Comparison of ENCODE assay signal across 1 cellular context in genomic region chr11:46391578-46392420, GRCh38.
TF ChIP-seq lines count a peak whose summit lies in the region.

CHRM4 (minus strand) TSS chr11:46391776; CDS start chr11:46386557, 5,219 bp downstream.

TF ChIP-seq in K562, 482 proteins besides CTCF, POLR2A, EP300 and RAD21 (continued from another document):
- TF ChIP-seq, protein P1, sequence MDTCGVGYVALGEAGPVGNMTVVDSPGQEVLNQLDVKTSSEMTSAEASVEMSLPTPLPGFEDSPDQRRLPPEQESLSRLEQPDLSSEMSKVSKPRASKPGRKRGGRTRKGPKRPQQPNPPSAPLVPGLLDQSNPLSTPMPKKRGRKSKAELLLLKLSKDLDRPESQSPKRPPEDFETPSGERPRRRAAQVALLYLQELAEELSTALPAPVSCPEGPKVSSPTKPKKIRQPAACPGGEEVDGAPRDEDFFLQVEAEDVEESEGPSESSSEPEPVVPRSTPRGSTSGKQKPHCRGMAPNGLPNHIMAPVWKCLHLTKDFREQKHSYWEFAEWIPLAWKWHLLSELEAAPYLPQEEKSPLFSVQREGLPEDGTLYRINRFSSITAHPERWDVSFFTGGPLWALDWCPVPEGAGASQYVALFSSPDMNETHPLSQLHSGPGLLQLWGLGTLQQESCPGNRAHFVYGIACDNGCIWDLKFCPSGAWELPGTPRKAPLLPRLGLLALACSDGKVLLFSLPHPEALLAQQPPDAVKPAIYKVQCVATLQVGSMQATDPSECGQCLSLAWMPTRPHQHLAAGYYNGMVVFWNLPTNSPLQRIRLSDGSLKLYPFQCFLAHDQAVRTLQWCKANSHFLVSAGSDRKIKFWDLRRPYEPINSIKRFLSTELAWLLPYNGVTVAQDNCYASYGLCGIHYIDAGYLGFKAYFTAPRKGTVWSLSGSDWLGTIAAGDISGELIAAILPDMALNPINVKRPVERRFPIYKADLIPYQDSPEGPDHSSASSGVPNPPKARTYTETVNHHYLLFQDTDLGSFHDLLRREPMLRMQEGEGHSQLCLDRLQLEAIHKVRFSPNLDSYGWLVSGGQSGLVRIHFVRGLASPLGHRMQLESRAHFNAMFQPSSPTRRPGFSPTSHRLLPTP (IDR thresholded peaks at IDR 0.05; ENCODE audit: borderline replicate concordance, extremely low read depth, insufficient read length) = no peak
- TF ChIP-seq CHCHD3 (CRISPR knock-in tag; IDR thresholded peaks at IDR 0.05) (no peak), RBM22 (IDR thresholded peaks at IDR 0.05; ENCODE audit: low read depth, low read length, poor library complexity, severe bottlenecking) (peak; percentile 72), XRCC5 (IDR thresholded peaks at IDR 0.05; ENCODE audit: low read depth, low read length) (no peak), RFX1 (IDR thresholded peaks at IDR 0.05) (peak; percentile 83), CTBP1 (IDR thresholded peaks at IDR 0.05; ENCODE audit: borderline replicate concordance) (peak; percentile 92), MYC (IDR thresholded peaks at IDR 0.05; ENCODE audit: low read depth, low read length) (peak; percentile 14; the same call in 1 of the 2 replicates), MYC (CRISPR knock-in tag; IDR thresholded peaks at IDR 0.05; ENCODE audit: borderline replicate concordance, low read depth) (no peak), L3MBTL2 (IDR thresholded peaks at IDR 0.05) (peak; percentile 84), LCOR (CRISPR knock-in tag; IDR thresholded peaks at IDR 0.05) (no peak), YY1 (IDR thresholded peaks at IDR 0.05; ENCODE audit: borderline replicate concordance in 1 of 3, control insufficient read depth in 1 of 3, extremely low read depth in 1 of 3, insufficient read depth in 3 of 3, insufficient read length in 1 of 3, insufficient replicate concordance in 2 of 3, low read depth in 1 of 3, low read length in 2 of 3) (peak in 1 of 3 experiments; percentile 6), EGR1 (conservative IDR thresholded peaks at IDR 0.05) (peak; percentile 56), MTA3 (IDR thresholded peaks at IDR 0.05; ENCODE audit: borderline replicate concordance) (peak; percentile 46; the same call in 1 of the 2 replicates), MAFK (IDR thresholded peaks at IDR 0.05; ENCODE audit: low read length) (no peak), SP1 (CRISPR knock-in tag; IDR thresholded peaks at IDR 0.05) (no peak), SMAD4 (CRISPR knock-in tag; conservative IDR thresholded peaks at IDR 0.05) (peak; percentile 54; the same call in 1 of the 2 replicates), ZNF384 (IDR thresholded peaks at IDR 0.05; ENCODE audit: low read depth, low read length) (no peak), CREB5 (CRISPR knock-in tag; IDR thresholded peaks at IDR 0.05) (no peak), RBFOX2 (IDR thresholded peaks at IDR 0.05; ENCODE audit: low read depth, low read length) (0 out of 2 replicates have a peak, but pooled peaks have one; percentile 29), ZNF197 (CRISPR knock-in tag; IDR thresholded peaks at IDR 0.05; ENCODE audit: low read depth) (no peak), BCOR (IDR thresholded peaks at IDR 0.05) (no peak), ATF7 (IDR thresholded peaks at IDR 0.05) (peak; percentile 67), CREB1 (IDR thresholded peaks at IDR 0.05) (peak; percentile 55; the same call in 1 of the 2 replicates), CREB1 (CRISPR knock-in tag; IDR thresholded peaks at IDR 0.05) (no peak; the same call in none of the 2 replicates), BMI1 (IDR thresholded peaks at IDR 0.05; ENCODE audit: low read length) (peak; percentile 69; the same call in 1 of the 2 replicates)
- TF ChIP-seq, protein P2, sequence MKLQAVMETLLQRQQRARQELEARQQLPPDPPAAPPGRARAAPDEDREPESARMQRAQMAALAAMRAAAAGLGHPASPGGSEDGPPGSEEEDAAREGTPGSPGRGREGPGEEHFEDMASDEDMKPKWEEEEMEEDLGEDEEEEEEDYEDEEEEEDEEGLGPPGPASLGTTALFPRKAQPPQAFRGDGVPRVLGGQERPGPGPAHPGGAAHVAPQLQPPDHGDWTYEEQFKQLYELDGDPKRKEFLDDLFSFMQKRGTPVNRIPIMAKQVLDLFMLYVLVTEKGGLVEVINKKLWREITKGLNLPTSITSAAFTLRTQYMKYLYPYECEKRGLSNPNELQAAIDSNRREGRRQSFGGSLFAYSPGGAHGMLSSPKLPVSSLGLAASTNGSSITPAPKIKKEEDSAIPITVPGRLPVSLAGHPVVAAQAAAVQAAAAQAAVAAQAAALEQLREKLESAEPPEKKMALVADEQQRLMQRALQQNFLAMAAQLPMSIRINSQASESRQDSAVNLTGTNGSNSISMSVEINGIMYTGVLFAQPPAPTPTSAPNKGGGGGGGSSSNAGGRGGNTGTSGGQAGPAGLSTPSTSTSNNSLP (IDR thresholded peaks at IDR 0.05; ENCODE audit: borderline replicate concordance, low read depth, low read length) = no peak
- TF ChIP-seq, protein P3, sequence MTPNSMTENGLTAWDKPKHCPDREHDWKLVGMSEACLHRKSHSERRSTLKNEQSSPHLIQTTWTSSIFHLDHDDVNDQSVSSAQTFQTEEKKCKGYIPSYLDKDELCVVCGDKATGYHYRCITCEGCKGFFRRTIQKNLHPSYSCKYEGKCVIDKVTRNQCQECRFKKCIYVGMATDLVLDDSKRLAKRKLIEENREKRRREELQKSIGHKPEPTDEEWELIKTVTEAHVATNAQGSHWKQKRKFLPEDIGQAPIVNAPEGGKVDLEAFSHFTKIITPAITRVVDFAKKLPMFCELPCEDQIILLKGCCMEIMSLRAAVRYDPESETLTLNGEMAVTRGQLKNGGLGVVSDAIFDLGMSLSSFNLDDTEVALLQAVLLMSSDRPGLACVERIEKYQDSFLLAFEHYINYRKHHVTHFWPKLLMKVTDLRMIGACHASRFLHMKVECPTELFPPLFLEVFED (CRISPR knock-in tag; conservative IDR thresholded peaks at IDR 0.05) = no peak
- TF ChIP-seq, protein P4, sequence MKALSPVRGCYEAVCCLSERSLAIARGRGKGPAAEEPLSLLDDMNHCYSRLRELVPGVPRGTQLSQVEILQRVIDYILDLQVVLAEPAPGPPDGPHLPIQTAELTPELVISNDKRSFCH (CRISPR knock-in tag; IDR thresholded peaks at IDR 0.05) = no peak
- TF ChIP-seq, protein P4 (tag; IDR thresholded peaks at IDR 0.05) = 0 out of 2 replicates have a peak, but pooled peaks have one; percentile 20
- TF ChIP-seq, protein P5, sequence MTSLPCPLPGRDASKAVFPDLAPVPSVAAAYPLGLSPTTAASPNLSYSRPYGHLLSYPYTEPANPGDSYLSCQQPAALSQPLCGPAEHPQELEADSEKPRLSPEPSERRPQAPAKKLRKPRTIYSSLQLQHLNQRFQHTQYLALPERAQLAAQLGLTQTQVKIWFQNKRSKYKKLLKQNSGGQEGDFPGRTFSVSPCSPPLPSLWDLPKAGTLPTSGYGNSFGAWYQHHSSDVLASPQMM (CRISPR knock-in tag; IDR thresholded peaks at IDR 0.05) = no peak
